In the genomic region with DNA sequence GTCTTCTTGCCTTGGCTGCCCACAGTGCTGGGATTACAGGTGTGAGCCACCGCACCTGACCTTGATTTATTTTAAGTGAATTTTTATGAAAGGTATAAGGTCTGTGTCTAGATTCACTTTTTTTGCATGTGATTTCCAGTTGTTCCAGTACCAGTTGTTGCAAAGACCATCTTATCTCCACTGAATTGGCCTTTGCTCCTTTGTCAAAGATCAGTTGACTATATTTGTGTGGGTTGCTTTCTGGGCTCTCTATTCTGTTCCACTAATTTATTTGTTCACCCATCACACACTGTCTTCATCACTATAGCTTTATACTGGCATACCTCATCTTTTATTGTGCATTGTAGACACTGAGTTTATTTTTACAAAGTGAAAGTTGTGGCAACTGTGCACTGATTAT, we compare ENCODE assay signal across 9 cellular contexts.
"Had no signal": no experiment of that assay in that cellular context is flagged by ENCODE, and none has a peak within 500 bp of the region (broad histone marks: within the 10 kb centered on the region; RNA-seq: fewer than 3 reads in every experiment).

No MANE protein-coding gene starts in this region.

- FAIRE-seq: H1 had no signal

- ATAC-seq: GM23338, HCT116 had no signal

- H3K4me3 Mint-ChIP-seq: GM23338, HFFc6, IgD-negative memory B cell had no signal

- H3K9me3 ChIP-seq: HAP-1 had no signal

- H3K36me3 ChIP-seq: HAP-1 had no signal

- H3K27me3 Mint-ChIP-seq: IgD-negative memory B cell had no signal

- H3K4me3 ChIP-seq: GM23338, HAP-1 had no signal

- H3K27ac Mint-ChIP-seq: GM23338, HFFc6, IgD-negative memory B cell had no signal

- H3K4me1 ChIP-seq: HAP-1 had no signal

- H3K9me3 Mint-ChIP-seq: GM23338, HFFc6, IgD-negative memory B cell had no signal

- H3K27ac ChIP-seq: HL-60 had no signal

- DNase-seq: H7, HFFc6, KBM-7 had no signal
